8 cellular contexts compared by ENCODE assay signal in genomic region chr20:62914970-62915457, GRCh38. TPM values are rescaled to one million over a fixed set of nuclear protein-coding genes. Genes with fewer than 3 reads are reported as not detected.
DNase-seq lines count a peak whose midpoint lies in the region; ATAC-seq, FAIRE-seq and TF ChIP-seq lines count a peak whose summit lies in the region.

No MANE protein-coding gene starts in this region.

- peaks cover 62% of the 10 kb centered on the region for H3K4me1 ChIP-seq in CD4-positive, CD25-positive, alpha-beta regulatory T cell (ENCODE audit: control insufficient read depth, insufficient read depth, low read length, poor library complexity, severe bottlenecking)
- peaks cover 26 to 30% of the 10 kb centered on the region in 2 donors for H3K4me1 ChIP-seq in kidney (ENCODE audit: control insufficient read depth in 1 of 2, insufficient read depth in 1 of 2, low read depth in 1 of 2, low read length in 2 of 2)
- peaks cover 71% of the 10 kb centered on the region for H3K4me1 ChIP-seq in vagina

- peak overlapping the region; percentile 60 to 79 (median 70) for H3K27ac Mint-ChIP-seq in CD4-positive, CD25-positive, alpha-beta regulatory T cell

- no peak overlapping the region for H3K27ac ChIP-seq in CD4-positive, CD25-positive, alpha-beta regulatory T cell (ENCODE audit: insufficient read depth, low read length, poor library complexity, severe bottlenecking)
- H3K27ac ChIP-seq in kidney (ENCODE audit: low read depth in 2 of 2, low read length in 2 of 2) (no peak overlapping the region), vagina (no peak overlapping the region)

- FAIRE-seq in kidney (lab: Jason Lieb, UNC), result no peak

- H3K27me3 ChIP-seq in CD4-positive, CD25-positive, alpha-beta regulatory T cell (ENCODE audit: control insufficient read depth, insufficient read depth, low read length), result no peaks in the 10 kb centered on the region
- no peaks in the 10 kb centered on the region for H3K27me3 ChIP-seq in vagina

- ATAC-seq in CD4-positive, CD25-positive, alpha-beta regulatory T cell (ENCODE audit: low read depth in 2 of 2), result no peak
- ATAC-seq in GM18858 (IDR thresholded peaks at IDR 0.05; ENCODE audit: unreplicated experiment), result no peak
- no peak for ATAC-seq in GM18861 (IDR thresholded peaks at IDR 0.05; ENCODE audit: unreplicated experiment)

- H3K9me3 Mint-ChIP-seq in CD4-positive, CD25-positive, alpha-beta regulatory T cell, result no peaks in the 10 kb centered on the region

- H3K36me3 ChIP-seq in CD4-positive, CD25-positive, alpha-beta regulatory T cell (ENCODE audit: control insufficient read depth, insufficient read depth, low read length), result peaks cover 41% of the 10 kb centered on the region
- H3K36me3 ChIP-seq in kidney (ENCODE audit: control insufficient read depth in 1 of 2, insufficient read depth in 2 of 2, low read length in 2 of 2) (peaks cover 19 to 24% of the 10 kb centered on the region in 2 donors), vagina (peaks cover 0 to 30% of the 10 kb centered on the region in 2 donors)

- intact Hi-C loops in kidney (cut with DNase I), result no loop called here
- intact Hi-C loops in vagina (cut with DNase I), result no loop called here

- peak overlapping the region; percentile 31 for H3K4me3 ChIP-seq in CD4-positive, CD25-positive, alpha-beta regulatory T cell (ENCODE audit: low read depth, low read length)
- H3K4me3 ChIP-seq in astrocyte of the spinal cord (ENCODE audit: low read depth, low read length) (no peak overlapping the region), kidney (ENCODE audit: low read length in 2 of 2) (peak overlapping the region; percentile 3 to 7), vagina (no peak overlapping the region)

- TF ChIP-seq CTCF in astrocyte of the spinal cord (IDR thresholded peaks at IDR 0.05; ENCODE audit: low read depth, low read length) (no peak), kidney (IDR thresholded peaks at IDR 0.05; ENCODE audit: borderline replicate concordance, extremely low read depth, insufficient read depth) (no peak), vagina (IDR thresholded peaks at IDR 0.05) (no peak)

- peaks cover 16% of the 10 kb centered on the region for H3K36me3 Mint-ChIP-seq in CD4-positive, CD25-positive, alpha-beta regulatory T cell

- DNase-seq in CD4-positive, CD25-positive, alpha-beta regulatory T cell, result no peak
- peak; percentile 84 for DNase-seq in LHCN-M2 (ENCODE audit: low read depth)
- peak; percentile 55 for DNase-seq in astrocyte of the spinal cord (ENCODE audit: low read depth, low spot score)
- no peak for DNase-seq in kidney
- no peak for DNase-seq in vagina (ENCODE audit: extremely low spot score in 2 of 2)
- no peak for DNase-seq in OCI-M2 (lab: John Stamatoyannopoulos, UW; ENCODE audit: unreplicated experiment)

- peaks cover 31 to 83% (median 53%) of the 10 kb centered on the region in 4 donors for H3K4me1 Mint-ChIP-seq in CD4-positive, CD25-positive, alpha-beta regulatory T cell

- H3K27me3 Mint-ChIP-seq in CD4-positive, CD25-positive, alpha-beta regulatory T cell, result no peaks in the 10 kb centered on the region

- no peaks in the 10 kb centered on the region for H3K9me3 ChIP-seq in CD4-positive, CD25-positive, alpha-beta regulatory T cell (ENCODE audit: control insufficient read depth in 2 of 2, low read length in 2 of 2)
- H3K9me3 ChIP-seq in kidney (ENCODE audit: control insufficient read depth in 1 of 2, low read length in 2 of 2) (no peaks in the 10 kb centered on the region), vagina (no peaks in the 10 kb centered on the region)

- H3K4me3 Mint-ChIP-seq in CD4-positive, CD25-positive, alpha-beta regulatory T cell, result peak overlapping the region in 3 of 4 donors; percentile 23 to 76 (median 64)

- in situ Hi-C loops in astrocyte of the spinal cord (cut with HindIII; ENCODE audit: low sequenced_read_pairs), result no loop called here

- no peak for TF ChIP-seq POLR2A in vagina (IDR thresholded peaks at IDR 0.05)

- no peak overlapping the region for H3K9ac ChIP-seq in kidney (ENCODE audit: low read length in 2 of 2)

RNA-seq across cellular contexts. Expression of gene DIDO1, which starts 11.3 kb away (rescaled TPM):
- total RNA-seq in CD4-positive, CD25-positive, alpha-beta regulatory T cell, result 80.8 TPM
- polyA plus RNA-seq in CD4-positive, CD25-positive, alpha-beta regulatory T cell, result 10 to 100 TPM; 30.9 to 47.8 (median 38.2) TPM
- total RNA-seq in LHCN-M2 (2014; rRNA removed) (29.0 and 33.1 TPM in 2 replicates), kidney (67.9 TPM), vagina (58.7 TPM)
- polyA plus RNA-seq in LHCN-M2 (2012), result 13.9 TPM
- polyA plus RNA-seq in kidney (ENCODE audit: insufficient read depth, low read depth, low replicate concordance), result 23.0 TPM

RNA-seq across cellular contexts. Expression of gene GID8, which starts 22.9 kb away (rescaled TPM):
- total RNA-seq in CD4-positive, CD25-positive, alpha-beta regulatory T cell, result 31.9 TPM
- 10 to 100 TPM; 15.5 to 19.9 (median 17.0) TPM for polyA plus RNA-seq in CD4-positive, CD25-positive, alpha-beta regulatory T cell
- total RNA-seq in LHCN-M2 (2014; rRNA removed) (20.3 and 23.5 TPM in 2 replicates), kidney (37.3 TPM), vagina (30.2 TPM)
- polyA plus RNA-seq in LHCN-M2 (2012), result 17.8 TPM
- 16.4 TPM for polyA plus RNA-seq in kidney (ENCODE audit: insufficient read depth, low read depth, low replicate concordance)

RNA-seq across cellular contexts. Expression of gene SLC17A9, which starts 37.5 kb away (rescaled TPM):
- total RNA-seq in CD4-positive, CD25-positive, alpha-beta regulatory T cell, result 4.1 TPM
- polyA plus RNA-seq in CD4-positive, CD25-positive, alpha-beta regulatory T cell, result under 1 TPM in 3 of 4 donors, not detected in 1; 0.06 to 0.34 (median 0.32) TPM
- total RNA-seq in LHCN-M2 (2014; rRNA removed) (not detected in 2 replicates), kidney (9.5 TPM), vagina (2.5 TPM)
- not detected for polyA plus RNA-seq in LHCN-M2 (2012)
- 2.0 TPM for polyA plus RNA-seq in kidney (ENCODE audit: insufficient read depth, low read depth, low replicate concordance)

RNA-seq across cellular contexts. Expression of gene TCFL5, which starts 53.4 kb away (rescaled TPM):
- total RNA-seq in CD4-positive, CD25-positive, alpha-beta regulatory T cell, result 3.8 TPM
- 1 to 10 TPM in 2 of 4 donors, under 1 TPM in 2; 0.53 to 1.2 (median 1.1) TPM for polyA plus RNA-seq in CD4-positive, CD25-positive, alpha-beta regulatory T cell
- 13.8 and 15.6 TPM in 2 replicates for total RNA-seq in LHCN-M2 (2014; rRNA removed)
- polyA plus RNA-seq in LHCN-M2 (2012), result 7.3 TPM
- total RNA-seq in kidney, result 11.5 TPM
- 6.1 TPM for polyA plus RNA-seq in kidney (ENCODE audit: insufficient read depth, low read depth, low replicate concordance)
- total RNA-seq in vagina, result 11.5 TPM

Comparison
In these comparisons a context has a peak if more than half of its experiments do, and no peak if none do; other contexts are left out.
1. DNase-seq: peak in LHCN-M2 (single experiment) and astrocyte of the spinal cord (single experiment); none in CD4-positive, CD25-positive, alpha-beta regulatory T cell (0 of 3), kidney (single experiment), vagina (0 of 2) and OCI-M2 (single experiment).
2. H3K4me3 ChIP-seq: peak in CD4-positive, CD25-positive, alpha-beta regulatory T cell (single experiment) and kidney (2 of 2); none in astrocyte of the spinal cord (single experiment) and vagina (0 of 2).